In genomic region chr7:50652400-50653115, GRCh38 we compare ENCODE assay signal across 14 cellular contexts.
A peak's percentile ranks its signal among the peaks of the same experiment; 100 is the strongest.
DNase-seq lines count a peak whose midpoint lies in the region; ATAC-seq and TF ChIP-seq lines count a peak whose summit lies in the region.
"Had no signal": no experiment of that assay in that cellular context is flagged by ENCODE, and none has a peak within 500 bp of the region (broad histone marks: within the 10 kb centered on the region; RNA-seq: fewer than 3 reads in every experiment).

No MANE protein-coding gene starts in this region.

- peaks cover 47% of the 10 kb centered on the region for H4K20me1 ChIP-seq in osteoblast (ENCODE audit: insufficient read depth, low read length)

- no peaks in the 10 kb centered on the region for H3K27me3 ChIP-seq in dorsolateral prefrontal cortex
- H3K27me3 ChIP-seq in osteoblast (ENCODE audit: insufficient read depth, low read length), result no peaks in the 10 kb centered on the region
- no peaks in the 10 kb centered on the region for H3K27me3 ChIP-seq in upper lobe of right lung
- H3K27me3 ChIP-seq: SJSA1 had no signal

- H3K79me2 ChIP-seq in osteoblast (ENCODE audit: insufficient read depth, low read length), result peaks cover 10% of the 10 kb centered on the region

- intact Hi-C loops in dorsolateral prefrontal cortex (cut with DNase I), result no loop called here
- intact Hi-C loops in upper lobe of right lung (cut with DNase I), result no loop called here

- H3K4me2 ChIP-seq in osteoblast (ENCODE audit: insufficient read depth, low read length), result no peak overlapping the region

- CTCF ChIA-PET in RWPE1 (lab: Yijun Ruan, JAX), result no interaction called here

- H2AFZ ChIP-seq in osteoblast (ENCODE audit: low read length), result no peak overlapping the region

- TF ChIP-seq CTCF in RWPE1 (conservative IDR thresholded peaks at IDR 0.05; ENCODE audit: low read depth) (no peak), dorsolateral prefrontal cortex (IDR thresholded peaks at IDR 0.05 in 54 of 56, conservative IDR thresholded peaks at IDR 0.05 in 2 of 56; ENCODE audit: low read depth in 1 of 56, partially characterized antibody in 56 of 56) (no peak), osteoblast (IDR thresholded peaks at IDR 0.05; ENCODE audit: extremely low read depth, low read depth, low read length) (no peak), upper lobe of right lung (IDR thresholded peaks at IDR 0.05) (no peak)

- POLR2A ChIA-PET in RWPE1 (lab: Yijun Ruan, JAX; ENCODE audit: low non-redundant PET), result no interaction called here

- H3K36me3 ChIP-seq in osteoblast (ENCODE audit: insufficient read depth, low read length) (peaks cover 10% of the 10 kb centered on the region), upper lobe of right lung (no peaks in the 10 kb centered on the region)
- H3K36me3 ChIP-seq: SJSA1 had no signal

- H3K4me1 ChIP-seq in osteoblast (ENCODE audit: insufficient read depth, low read length) (peaks cover 26% of the 10 kb centered on the region), upper lobe of right lung (peaks cover 42% of the 10 kb centered on the region)
- H3K4me1 ChIP-seq: SJSA1 had no signal

- ATAC-seq in upper lobe of right lung (no peak), GM19452 (IDR thresholded peaks at IDR 0.05; ENCODE audit: unreplicated experiment) (no peak)

- peak overlapping the region; percentile 75 for H3K27ac ChIP-seq in RWPE1
- H3K27ac ChIP-seq in dorsolateral prefrontal cortex, result peak overlapping the region in 56 of 59 donors; percentile 2 to 87 (median 63)
- no peak overlapping the region for H3K27ac ChIP-seq in osteoblast (ENCODE audit: low read depth, low read length)
- peak overlapping the region; percentile 65 for H3K27ac ChIP-seq in upper lobe of right lung
- H3K27ac ChIP-seq: SJSA1 had no signal

- H3K4me3 ChIP-seq in dorsolateral prefrontal cortex (peak overlapping the region in 2 of 59 donors; percentile 6 to 16), osteoblast (ENCODE audit: insufficient read depth, low read length) (no peak overlapping the region), upper lobe of right lung (no peak overlapping the region)
- H3K4me3 ChIP-seq: SJSA1 had no signal

- DNase-seq in RWPE1 (ENCODE audit: low spot score) (no peak), dorsolateral prefrontal cortex (no peak), osteoblast (ENCODE audit: insufficient read length, low spot score, missing footprints) (peak; percentile 54), upper lobe of right lung (no peak), nucleus accumbens (lab: John Stamatoyannopoulos, UW) (no peak), NCI-H128 (lab: John Stamatoyannopoulos, UW; ENCODE audit: unreplicated experiment) (no peak)
- DNase-seq: activated CD4-positive, alpha-beta T cell treated with anti-CD3 and anti-CD28 coated beads, Interleukin-2, amount 10 ng/mL, durations not matched to agents 7 days and 5 days; activated naive CD4-positive, alpha-beta T cell treated with Interleukin-2 at 50 U/mL for 16 hours; HFFc6; NCI-H2081; NCI-H526; T1000 had no signal

- H3K9me3 ChIP-seq in osteoblast (ENCODE audit: low read depth, low read length) (no peaks in the 10 kb centered on the region), upper lobe of right lung (no peaks in the 10 kb centered on the region)
- H3K9me3 ChIP-seq: SJSA1 had no signal
